Comparison of ENCODE assay signal across 11 cellular contexts in the genomic region with DNA sequence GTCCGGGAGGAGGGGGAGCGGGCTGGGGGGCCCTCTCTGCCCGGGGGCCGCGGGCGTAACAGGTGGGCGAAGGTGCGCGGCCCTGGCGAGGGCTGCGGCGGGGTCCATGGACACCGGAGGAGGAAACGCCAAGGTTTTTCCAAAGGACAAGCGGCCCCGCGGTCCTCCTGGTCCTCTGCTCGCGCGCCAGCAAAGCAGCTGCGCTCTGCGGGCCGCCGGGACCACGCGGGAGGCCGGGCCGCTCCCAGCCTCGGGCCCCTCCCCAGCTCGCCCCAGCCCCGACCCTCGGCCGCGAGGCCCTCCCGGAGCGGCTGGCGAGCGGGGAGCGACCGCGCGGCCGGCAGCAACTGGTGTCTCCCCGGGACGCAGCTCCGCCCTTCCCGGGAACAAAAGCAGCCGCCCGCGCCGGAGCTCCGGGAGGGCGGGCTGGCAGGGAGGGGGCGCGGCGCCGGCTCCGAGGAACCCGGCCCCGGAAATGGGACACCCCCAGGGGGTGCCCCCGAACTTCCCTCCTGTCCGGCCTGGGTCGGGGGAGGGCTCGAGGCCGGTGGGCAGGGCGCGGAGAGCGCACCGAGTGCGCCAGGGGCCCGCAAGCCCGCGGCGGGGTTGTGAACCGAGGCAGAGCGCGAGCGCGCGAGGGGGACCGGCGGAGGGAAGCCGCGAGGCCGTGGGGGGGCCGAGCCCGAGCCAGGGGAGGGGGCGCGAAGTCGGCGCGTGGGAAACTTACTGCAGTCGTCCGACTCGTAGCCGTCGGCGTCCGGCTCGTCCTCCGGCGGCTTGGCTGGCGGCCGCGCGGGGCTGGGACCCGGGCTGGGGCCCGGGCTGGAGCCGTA. TPM values are rescaled to one million over a fixed set of nuclear protein-coding genes. Genes with fewer than 3 reads are reported as not detected.
DNase-seq lines count a peak whose midpoint lies in the region; TF ChIP-seq lines count a peak whose summit lies in the region.
"Had no signal": no experiment of that assay in that cellular context is flagged by ENCODE, and none has a peak within 500 bp of the region (broad histone marks: within the 10 kb centered on the region; RNA-seq: fewer than 3 reads in every experiment).

No MANE protein-coding gene starts in this region.

- POLR2A ChIA-PET in HEK293T (lab: Yijun Ruan, JAX): no interaction called here

- H3K27me3 ChIP-seq in kidney epithelial cell (ENCODE audit: control insufficient read depth, insufficient read depth, low read length) (peaks cover 2% of the 10 kb centered on the region), skeletal muscle tissue (ENCODE audit: control insufficient read depth in 3 of 3, insufficient read depth in 3 of 3, low read length in 3 of 3) (peaks cover 13 to 48% (median 37%) of the 10 kb centered on the region in 3 donors)

- H3K27ac ChIP-seq in coronary artery (peak overlapping the region in 1 of 2 donors; percentile 31), skeletal muscle tissue (ENCODE audit: low read depth, low read length) (peak overlapping the region; percentile 56)

- DNase-seq in HEK293T (ENCODE audit: extremely low spot score) (peak; percentile 43), coronary artery (ENCODE audit: low spot score) (no peak), kidney epithelial cell (ENCODE audit: low read depth) (no peak), NCI-H446 treated with DMSO at 0.1 percent for 48 hours (lab: John Stamatoyannopoulos, UW) (no peak), NCI-H2196 (lab: John Stamatoyannopoulos, UW; ENCODE audit: unreplicated experiment) (no peak), NCI-H1105 (lab: John Stamatoyannopoulos, UW) (no peak), AG20443 (ENCODE audit: low spot score) (no peak)
- DNase-seq: natural killer cell, NCI-H2171 had no signal

- peaks cover 1% of the 10 kb centered on the region for H3K36me3 ChIP-seq in kidney epithelial cell (ENCODE audit: control insufficient read depth, insufficient read depth, low read length)
- H3K36me3 ChIP-seq in skeletal muscle tissue (ENCODE audit: control insufficient read depth in 3 of 3, insufficient read depth in 3 of 3, low read length in 3 of 3): no peaks in the 10 kb centered on the region

- TF ChIP-seq CTCF in coronary artery (IDR thresholded peaks at IDR 0.05) (no peak), kidney epithelial cell (IDR thresholded peaks at IDR 0.05; ENCODE audit: insufficient read depth, low read length, poor library complexity, severe bottlenecking) (no peak)

- H3K4me3 ChIP-seq in coronary artery (peak overlapping the region; percentile 71), kidney epithelial cell (ENCODE audit: low read depth, low read length) (peak overlapping the region; percentile 62), skeletal muscle tissue (ENCODE audit: low read length in 3 of 3) (peak overlapping the region in 1 of 3 donors; percentile 35)

- peaks cover 8 to 11% (median 10%) of the 10 kb centered on the region in 3 donors for H3K4me1 ChIP-seq in skeletal muscle tissue (ENCODE audit: control insufficient read depth in 3 of 3, insufficient read depth in 3 of 3, low read length in 3 of 3)

- CTCF ChIA-PET in HEK293T (lab: Yijun Ruan, JAX): no interaction called here

- no peaks in the 10 kb centered on the region for H3K9me3 ChIP-seq in skeletal muscle tissue (ENCODE audit: control insufficient read depth in 3 of 3, low read length in 3 of 3)

- H3K9ac ChIP-seq in skeletal muscle tissue (ENCODE audit: low read depth in 1 of 3, low read length in 3 of 3): peak overlapping the region in 2 of 3 donors; percentile 33 to 45

TF ChIP-seq in HEK293T, 16 proteins besides CTCF, POLR2A, EP300 and RAD21:
- TF ChIP-seq PKNOX1 (IDR thresholded peaks at IDR 0.05) (no peak), ELF4 (IDR thresholded peaks at IDR 0.05) (no peak), CTBP1 (IDR thresholded peaks at IDR 0.05; ENCODE audit: borderline replicate concordance) (no peak), HDGF (IDR thresholded peaks at IDR 0.05; ENCODE audit: borderline replicate concordance) (no peak), SUZ12 (IDR thresholded peaks at IDR 0.05) (no peak), LEF1 (IDR thresholded peaks at IDR 0.05; ENCODE audit: borderline replicate concordance) (no peak), NFRKB (IDR thresholded peaks at IDR 0.05) (no peak), FOXA1 (IDR thresholded peaks at IDR 0.05) (no peak), FOXK2 (IDR thresholded peaks at IDR 0.05) (no peak), FOXM1 (IDR thresholded peaks at IDR 0.05; ENCODE audit: borderline replicate concordance) (no peak)

RNA-seq across cellular contexts. Expression of gene DOC2B, which starts 0.9 kb away (rescaled TPM):
- total RNA-seq in kidney epithelial cell: 26.7 and 38.1 TPM in 2 replicates
- total RNA-seq in skeletal muscle tissue: 2.1 TPM
- total RNA-seq: fibroblast of villous mesenchyme had no signal

RNA-seq across cellular contexts. Expression of gene SCGB1C2, which starts 43.2 kb away (rescaled TPM):
- total RNA-seq in kidney epithelial cell: not detected in 2 replicates
- total RNA-seq in skeletal muscle tissue: not detected
- total RNA-seq: fibroblast of villous mesenchyme, natural killer cell had no signal
